Comparison of ENCODE assay signal across 8 cellular contexts in genomic region chr3:61858054-61858453, GRCh38.
A peak's percentile ranks its signal among the peaks of the same experiment; 100 is the strongest.
DNase-seq lines count a peak whose midpoint lies in the region; ATAC-seq and TF ChIP-seq lines count a peak whose summit lies in the region.

No MANE protein-coding gene starts in this region.

- peaks cover 14% of the 10 kb centered on the region for H3K4me1 ChIP-seq in Loucy (ENCODE audit: insufficient read depth, low read length, poor library complexity, severe bottlenecking)
- H3K4me1 ChIP-seq in right lobe of liver: no peaks in the 10 kb centered on the region

- WGBS in right lobe of liver (ENCODE audit: insufficient coverage, low coverage, low lambda C conversion rate, missing lambda C conversion rate): 1% methylated on average over 2 of the region's 2 CpGs

- ATAC-seq in right lobe of liver (peak; percentile 74 to 80 (median 76)), GM21737 (IDR thresholded peaks at IDR 0.05; ENCODE audit: unreplicated experiment) (no peak)
- no peak for ATAC-seq in activated CD4-positive, alpha-beta T cell treated with anti-CD3 and anti-CD28 coated beads for 36 hours

- intact Hi-C loops in right lobe of liver (cut with DNase I): no loop called here
- intact Hi-C loops in activated CD4-positive, alpha-beta T cell treated with anti-CD3 and anti-CD28 coated beads for 36 hours (cut with DNase I, micrococcal nuclease): loop anchor here (2.0 to 10.0 kb wide), 2 partner anchors 327 to 331 kb away; no protein-coding TSS in a partner anchor

- no peaks in the 10 kb centered on the region for H3K9me3 Mint-ChIP-seq in activated CD4-positive, alpha-beta T cell treated with anti-CD3 and anti-CD28 coated beads for 36 hours (ENCODE audit: low read depth)

- no peak overlapping the region for H3K27ac ChIP-seq in right lobe of liver

- H3K4me3 Mint-ChIP-seq in activated CD4-positive, alpha-beta T cell treated with anti-CD3 and anti-CD28 coated beads for 36 hours: no peak overlapping the region

- H2AFZ ChIP-seq in Loucy (ENCODE audit: low read length): no peak overlapping the region

- H4K20me1 ChIP-seq in Loucy (ENCODE audit: insufficient read depth, low read length, poor library complexity, severe bottlenecking): no peaks in the 10 kb centered on the region

- H3K9ac ChIP-seq in Loucy (ENCODE audit: low read depth, low read length, poor library complexity, severe bottlenecking): no peak overlapping the region

- H3K4me1 Mint-ChIP-seq in activated CD4-positive, alpha-beta T cell treated with anti-CD3 and anti-CD28 coated beads for 36 hours: no peaks in the 10 kb centered on the region

- no peak for TF ChIP-seq POLR2A in right lobe of liver (IDR thresholded peaks at IDR 0.05)

- H3K27me3 ChIP-seq in Loucy (ENCODE audit: insufficient read depth, low read length, poor library complexity, severe bottlenecking): no peaks in the 10 kb centered on the region
- no peaks in the 10 kb centered on the region for H3K27me3 ChIP-seq in right lobe of liver

- H3K36me3 Mint-ChIP-seq in activated CD4-positive, alpha-beta T cell treated with anti-CD3 and anti-CD28 coated beads for 36 hours (ENCODE audit: low read depth): no peaks in the 10 kb centered on the region

- no peak overlapping the region for H3K27ac Mint-ChIP-seq in activated CD4-positive, alpha-beta T cell treated with anti-CD3 and anti-CD28 coated beads for 36 hours

- DNase-seq in DMS114 treated with DMSO at 0.1 percent for 48 hours (lab: John Stamatoyannopoulos, UW; ENCODE audit: unreplicated experiment) (peak; percentile 22), astrocyte of the hippocampus (ENCODE audit: low read depth, low spot score) (peak; percentile 43), right lobe of liver (no peak), T-helper 9 cell (no peak), DMS153 treated with DMSO at 0.1 percent for 48 hours (lab: John Stamatoyannopoulos, UW; ENCODE audit: unreplicated experiment) (no peak)
- DNase-seq in activated CD4-positive, alpha-beta T cell treated with anti-CD3 and anti-CD28 coated beads for 36 hours: no peak

- no peaks in the 10 kb centered on the region for H3K36me3 ChIP-seq in Loucy (ENCODE audit: insufficient read depth, low read length)
- H3K36me3 ChIP-seq in right lobe of liver: no peaks in the 10 kb centered on the region

- peak; percentile 77 for TF ChIP-seq CTCF in Loucy (conservative IDR thresholded peaks at IDR 0.05; ENCODE audit: low read length)
- TF ChIP-seq CTCF in right lobe of liver (IDR thresholded peaks at IDR 0.05): peak; percentile 47 to 62 (median 56)

- no peaks in the 10 kb centered on the region for H3K9me3 ChIP-seq in Loucy (ENCODE audit: insufficient read depth, low read depth, low read length)
- no peaks in the 10 kb centered on the region for H3K9me3 ChIP-seq in right lobe of liver

- H3K9me2 ChIP-seq in Loucy (replicated peaks; ENCODE audit: low read depth, low read length): no peaks in the 10 kb centered on the region

- no peaks in the 10 kb centered on the region for H3K79me2 ChIP-seq in Loucy (ENCODE audit: insufficient read depth, low read length)

- POLR2A ChIA-PET in activated CD4-positive, alpha-beta T cell treated with anti-CD3 and anti-CD28 coated beads for 36 hours (lab: Charles Lee): no interaction called here

- H3K27me3 Mint-ChIP-seq in activated CD4-positive, alpha-beta T cell treated with anti-CD3 and anti-CD28 coated beads for 36 hours: peaks cover 7% of the 10 kb centered on the region

- CTCF ChIA-PET in activated CD4-positive, alpha-beta T cell treated with anti-CD3 and anti-CD28 coated beads for 36 hours (lab: Charles Lee): interaction anchor here (1.0 to 1.2 kb wide), 2 partner anchors 47 to 78 kb away, joined by 3 to 4 read pairs; no protein-coding TSS in a partner anchor

- H3K4me2 ChIP-seq in Loucy (ENCODE audit: low read depth, low read length, poor library complexity, severe bottlenecking): no peak overlapping the region

- H3K4me3 ChIP-seq in Loucy (ENCODE audit: low read length, poor library complexity, severe bottlenecking) (no peak overlapping the region), right lobe of liver (no peak overlapping the region)

- no peaks in the 10 kb centered on the region for H3F3A ChIP-seq in Loucy (ENCODE audit: low read depth)

Comparison
In these comparisons a context has a peak if more than half of its experiments do, and no peak if none do; other contexts are left out.
1. DNase-seq: peak in DMS114 treated with DMSO at 0.1 percent for 48 hours (single experiment) and astrocyte of the hippocampus (single experiment); none in right lobe of liver (0 of 3), T-helper 9 cell (single experiment), activated CD4-positive, alpha-beta T cell treated with anti-CD3 and anti-CD28 coated beads for 36 hours (single experiment) and DMS153 treated with DMSO at 0.1 percent for 48 hours (single experiment).
2. ATAC-seq: peak in right lobe of liver (4 of 4); none in activated CD4-positive, alpha-beta T cell treated with anti-CD3 and anti-CD28 coated beads for 36 hours (single experiment) and GM21737 (single experiment).
3. intact Hi-C loops: an anchor here in activated CD4-positive, alpha-beta T cell treated with anti-CD3 and anti-CD28 coated beads for 36 hours (2.0 to 10.0 kb wide); none called in right lobe of liver.